In the genomic region with DNA sequence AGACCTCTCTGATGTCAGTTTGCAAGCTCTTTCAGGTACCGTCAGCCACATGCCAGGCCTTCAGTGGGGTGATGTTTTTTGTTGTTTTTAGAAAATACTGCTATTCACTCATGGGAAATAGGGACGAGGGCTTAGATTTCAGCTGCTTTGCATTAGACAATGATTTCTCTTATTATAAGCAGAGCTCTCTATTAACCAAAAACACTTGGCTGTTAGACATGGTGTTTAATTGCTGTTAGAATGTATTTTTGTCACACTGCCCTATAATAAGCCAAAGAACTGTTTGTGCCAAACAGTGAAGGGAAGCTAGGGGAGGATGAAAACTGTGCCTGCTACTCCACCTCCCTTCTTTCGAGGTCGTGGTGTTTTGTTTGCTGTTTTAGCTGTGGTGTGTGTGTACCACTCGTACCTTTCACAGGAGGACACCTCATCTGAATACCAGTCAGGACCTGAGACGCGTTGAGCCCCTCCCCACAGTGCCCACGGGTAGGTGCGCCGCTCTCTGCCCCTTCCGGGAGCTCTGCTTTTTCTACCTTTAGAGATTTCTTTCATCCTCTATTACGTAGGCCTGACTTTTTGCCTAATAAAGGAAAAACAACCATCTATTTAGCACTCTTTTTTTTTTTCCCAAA, we compare ENCODE assay signal across 17 cellular contexts. TPM values are rescaled to one million over a fixed set of nuclear protein-coding genes. Genes with fewer than 3 reads are reported as not detected.
DNase-seq lines count a peak whose midpoint lies in the region; ATAC-seq and TF ChIP-seq lines count a peak whose summit lies in the region.
"Had no signal": no experiment of that assay in that cellular context is flagged by ENCODE, and none has a peak within 500 bp of the region (broad histone marks: within the 10 kb centered on the region; RNA-seq: fewer than 3 reads in every experiment).

No MANE protein-coding gene starts in this region.

- peaks cover 10% of the 10 kb centered on the region for H3K79me1 ChIP-seq in mesendoderm (ENCODE audit: low read length)

- no peak for ATAC-seq in HG02678 (IDR thresholded peaks at IDR 0.05; ENCODE audit: unreplicated experiment)
- ATAC-seq: GM12878 had no signal

- DNase-seq in Karpas-422 (peak; percentile 51), epithelial cell of esophagus (ENCODE audit: low read depth) (peak; percentile 17), mesendoderm (no peak), GDM1 (lab: John Stamatoyannopoulos, UW) (no peak), GM20000 (ENCODE audit: low spot score) (no peak), hippocampal formation (lab: John Stamatoyannopoulos, UW) (no peak)
- DNase-seq: activated CD4-positive, alpha-beta T cell treated with anti-CD3 and anti-CD28 coated beads, Interleukin-2, amount 10 ng/mL, durations not matched to agents 7 days and 5 days; activated CD8-positive, alpha-beta memory T cell treated with anti-CD3 and anti-CD28 coated beads, Interleukin-2, amount 50 U/mL, for 48 hours; activated effector memory CD4-positive, alpha-beta T cell treated with anti-CD3 and anti-CD28 coated beads, Interleukin-2, amount 50 U/mL, for 16 hours; AML-193; effector CD8-positive, alpha-beta T cell; NCI-H2171 treated with DMSO at 0.1 percent for 48 hours; NCI-H82; stimulated activated CD4-positive, alpha-beta T cell treated with anti-CD3 and anti-CD28 coated beads, Interleukin-4, amount 100 ng/mL, for 1 hour had no signal

- H3K9me2 ChIP-seq in Karpas-422 (replicated peaks; ENCODE audit: insufficient read depth, low read length): no peaks in the 10 kb centered on the region

- H3K27me3 ChIP-seq in Karpas-422 (ENCODE audit: low read length) (no peaks in the 10 kb centered on the region), mesendoderm (ENCODE audit: insufficient read depth, low read length, poor library complexity) (no peaks in the 10 kb centered on the region), thymus (ENCODE audit: control insufficient read depth, insufficient read depth) (no peaks in the 10 kb centered on the region)

- no peak overlapping the region for H2AK5ac ChIP-seq in mesendoderm (ENCODE audit: low read length)

- no peak overlapping the region for H4K8ac ChIP-seq in mesendoderm (ENCODE audit: low read depth, low read length)

- peaks cover 95% of the 10 kb centered on the region for H3K4me1 ChIP-seq in Karpas-422 (ENCODE audit: low read length)
- peaks cover 23% of the 10 kb centered on the region for H3K4me1 ChIP-seq in mesendoderm (ENCODE audit: control insufficient read depth, low read depth, low read length)
- H3K4me1 ChIP-seq in thymus (ENCODE audit: control insufficient read depth, insufficient read depth, low read length): peaks cover 9% of the 10 kb centered on the region

- H2BK5ac ChIP-seq in mesendoderm (ENCODE audit: low read length): no peak overlapping the region

- no peaks in the 10 kb centered on the region for H3K9me3 ChIP-seq in Karpas-422 (ENCODE audit: low read length)
- no peaks in the 10 kb centered on the region for H3K9me3 ChIP-seq in thymus (ENCODE audit: control insufficient read depth)

- WGBS in mesendoderm (ENCODE audit: extremely low coverage, insufficient coverage, low lambda C conversion rate): no CpG with 5 or more reads among the region's 12 CpGs
- 89% methylated on average over 12 of the region's 12 CpGs for WGBS in thymus

- H3K4me2 ChIP-seq in Karpas-422 (ENCODE audit: low read depth, low read length, poor library complexity, severe bottlenecking): peak overlapping the region; percentile 56
- no peak overlapping the region for H3K4me2 ChIP-seq in mesendoderm (ENCODE audit: low read length)

- no peak for TF ChIP-seq CTCF in epithelial cell of esophagus (IDR thresholded peaks at IDR 0.05; ENCODE audit: insufficient read depth, low read depth, low read length, missing control alignments)
- no peak for TF ChIP-seq CTCF in GM20000 (IDR thresholded peaks at IDR 0.05; ENCODE audit: extremely low read depth, missing control alignments)

- no peaks in the 10 kb centered on the region for H4K20me1 ChIP-seq in Karpas-422 (ENCODE audit: insufficient read depth, low read depth, low read length)

- H3K36me3 ChIP-seq in Karpas-422 (ENCODE audit: insufficient read depth, low read length) (0 out of 2 replicates have a peak, but pooled peaks cover 9% of the 10 kb centered on the region), mesendoderm (ENCODE audit: control insufficient read depth, insufficient read depth, low read length) (no peaks in the 10 kb centered on the region), thymus (ENCODE audit: control insufficient read depth, insufficient read depth) (peaks cover 9% of the 10 kb centered on the region)

- no peak overlapping the region for H2BK120ac ChIP-seq in mesendoderm (ENCODE audit: low read depth, low read length)

- H2AFZ ChIP-seq in Karpas-422 (ENCODE audit: low read length): no peak overlapping the region

- no peak overlapping the region for H4K5ac ChIP-seq in mesendoderm (ENCODE audit: low read length)

- peak overlapping the region; percentile 40 for H3K56ac ChIP-seq in mesendoderm (ENCODE audit: low read length)

- H3K4me3 ChIP-seq in Karpas-422 (ENCODE audit: low read length) (peak overlapping the region; percentile 32; the same call in 1 of the 2 replicates), epithelial cell of esophagus (ENCODE audit: low read length) (no peak overlapping the region), mesendoderm (ENCODE audit: low read length) (no peak overlapping the region), thymus (ENCODE audit: low read length) (no peak overlapping the region)
- H3K4me3 ChIP-seq: GM12878 had no signal

- no peak overlapping the region for H3K4ac ChIP-seq in mesendoderm (ENCODE audit: low read depth, low read length)

- peaks cover 98% of the 10 kb centered on the region for H3K79me2 ChIP-seq in Karpas-422 (ENCODE audit: low read length)
- peaks cover 89% of the 10 kb centered on the region for H3K79me2 ChIP-seq in mesendoderm (ENCODE audit: control insufficient read depth, insufficient read depth, low read length)

- peak overlapping the region; percentile 40 for H3K18ac ChIP-seq in mesendoderm (ENCODE audit: low read length)

- H2BK15ac ChIP-seq in mesendoderm (replicated peaks; ENCODE audit: low read depth): no peak overlapping the region

- peak overlapping the region; percentile 60 for H3K9ac ChIP-seq in Karpas-422 (ENCODE audit: low read length)
- H3K9ac ChIP-seq in mesendoderm (ENCODE audit: low read length): peak overlapping the region; percentile 21

- H3K23ac ChIP-seq in mesendoderm (ENCODE audit: low read length): peak overlapping the region; percentile 17

- peak overlapping the region; percentile 100 for H3K27ac ChIP-seq in Karpas-422 (ENCODE audit: low read length)
- no peak overlapping the region for H3K27ac ChIP-seq in mesendoderm (ENCODE audit: low read depth, low read length)
- H3K27ac ChIP-seq in thymus (ENCODE audit: low read depth): peak overlapping the region; percentile 42

RNA-seq across cellular contexts. Expression of gene CUX1, which starts 57.9 kb away (rescaled TPM):
- total RNA-seq in Karpas-422 (2014; rRNA removed; shearing (Covaris generic); ENCODE audit: low replicate concordance): 92.4 and 109 TPM in 2 replicates
- 35.0 TPM for polyA plus RNA-seq in mesendoderm (2013, experiment 1 of 2)
- polyA plus RNA-seq in mesendoderm (2013, experiment 2 of 2): 35.9 TPM
- 27.8 TPM for polyA plus RNA-seq in thymus

Comparison
In these comparisons a context has a peak if more than half of its experiments do, and no peak if none do; other contexts are left out.
1. DNase-seq: peak in Karpas-422 (single experiment) and epithelial cell of esophagus (single experiment); none in mesendoderm (single experiment), GDM1 (single experiment), GM20000 (single experiment) and hippocampal formation (0 of 2).